Comparison of ENCODE assay signal across 8 cellular contexts in the genomic region with DNA sequence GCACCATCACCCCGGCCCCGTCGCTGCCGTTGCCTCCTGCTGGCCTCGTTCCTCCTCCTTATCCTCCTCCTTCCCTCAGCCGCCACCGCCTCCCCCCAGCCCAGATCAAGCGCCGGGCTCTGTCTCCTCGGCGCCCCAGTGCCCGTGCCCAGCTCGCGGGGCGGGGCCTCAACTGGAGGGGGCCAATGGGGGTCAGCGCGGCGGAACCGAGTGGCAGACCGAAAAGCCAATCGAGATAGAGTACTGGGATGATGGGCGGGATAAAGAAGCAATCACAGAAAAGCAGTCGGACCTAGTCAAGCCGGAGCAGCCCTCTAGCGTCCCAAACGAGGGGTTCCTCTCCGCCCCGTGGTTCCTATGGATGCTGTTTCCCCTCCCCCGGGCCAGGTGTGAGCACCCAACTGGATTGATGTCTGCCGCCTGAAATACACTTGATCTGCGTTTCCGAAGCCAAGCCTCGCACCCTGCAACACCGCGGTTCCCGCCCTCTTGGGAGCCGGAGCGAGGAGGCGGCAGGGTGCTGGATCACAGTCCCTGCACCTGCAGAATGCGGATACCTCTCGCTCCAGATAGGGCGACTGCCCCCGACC. TPM values are rescaled to one million over a fixed set of nuclear protein-coding genes. Genes with fewer than 3 reads are reported as not detected.
A peak's percentile ranks its signal among the peaks of the same experiment; 100 is the strongest.
DNase-seq lines count a peak whose midpoint lies in the region; ATAC-seq lines count a peak whose summit lies in the region.

FRMD5 (minus strand) TSS at position 121 of the 590 bp plus-strand sequence.

- peaks cover 15% of the 10 kb centered on the region for H3K4me1 Mint-ChIP-seq in activated T-helper 2 cell treated with anti-CD3 and anti-CD28 coated beads, Interferon-gamma antibody, Interleukin-2, Interleukin-4, amounts not matched to agents 10 μg/mL and 5 μg/mL and 100 μg/mL, durations not matched to agents 14 hours and 24 hours and 36 hours (ENCODE audit: low read depth)
- peaks cover 16 to 22% (median 17%) of the 10 kb centered on the region in 3 donors for H3K4me1 Mint-ChIP-seq in naive B cell

- H3K27me3 Mint-ChIP-seq in activated T-helper 2 cell treated with anti-CD3 and anti-CD28 coated beads, Interferon-gamma antibody, Interleukin-2, Interleukin-4, amounts not matched to agents 10 μg/mL and 5 μg/mL and 100 μg/mL, durations not matched to agents 14 hours and 24 hours and 36 hours (ENCODE audit: low read depth), result peaks cover 61% of the 10 kb centered on the region
- peaks cover 53 to 77% (median 62%) of the 10 kb centered on the region in 3 donors for H3K27me3 Mint-ChIP-seq in naive B cell

- intact Hi-C loops in activated T-helper 2 cell treated with anti-CD3 and anti-CD28 coated beads, Interferon-gamma antibody, Interleukin-2, Interleukin-4, amounts not matched to agents 10 μg/mL and 5 μg/mL and 100 μg/mL, durations not matched to agents 14 hours and 24 hours and 36 hours (cut with micrococcal nuclease), result no loop called here

- peak; percentile 99 for DNase-seq in D341Med (ENCODE audit: low spot score)
- peak; percentile 54 for DNase-seq in HuH-7 (ENCODE audit: low spot score)
- peak; percentile 95 for DNase-seq in RKO (ENCODE audit: low spot score)
- peak; percentile 79 for DNase-seq in activated T-helper 2 cell treated with anti-CD3 and anti-CD28 coated beads, Interferon-gamma antibody, Interleukin-2, Interleukin-4, amounts not matched to agents 10 μg/mL and 5 μg/mL and 100 μg/mL, durations not matched to agents 14 hours and 24 hours and 36 hours (ENCODE audit: low spot score)
- DNase-seq in fibroblast of peridontal ligament (ENCODE audit: extremely low read depth), result peak; percentile 96
- DNase-seq in naive B cell, result peak; percentile 81
- peak; percentile 68 to 80 for DNase-seq in stimulated activated CD8-positive, alpha-beta memory T cell treated with anti-CD3 and anti-CD28 coated beads, Interleukin-7, amount 100 ng/mL, for 48 hours (ENCODE audit: extremely low read depth in 1 of 2, low read depth in 1 of 2)

- no peaks in the 10 kb centered on the region for H3K36me3 Mint-ChIP-seq in activated T-helper 2 cell treated with anti-CD3 and anti-CD28 coated beads, Interferon-gamma antibody, Interleukin-2, Interleukin-4, amounts not matched to agents 10 μg/mL and 5 μg/mL and 100 μg/mL, durations not matched to agents 14 hours and 24 hours and 36 hours (ENCODE audit: low read depth)
- no peaks in the 10 kb centered on the region for H3K36me3 Mint-ChIP-seq in naive B cell

- ATAC-seq in GM21528 (IDR thresholded peaks at IDR 0.05; ENCODE audit: low FRiP score, unreplicated experiment) (peak; percentile 96), naive B cell (ENCODE audit: low read depth in 2 of 2) (peak; percentile 90)

- H3K4me3 Mint-ChIP-seq in activated T-helper 2 cell treated with anti-CD3 and anti-CD28 coated beads, Interferon-gamma antibody, Interleukin-2, Interleukin-4, amounts not matched to agents 10 μg/mL and 5 μg/mL and 100 μg/mL, durations not matched to agents 14 hours and 24 hours and 36 hours (ENCODE audit: low read depth), result peak within 1 kb of the TSS; percentile 82
- H3K4me3 Mint-ChIP-seq in naive B cell, result peak within 1 kb of the TSS; percentile 83 to 95 (median 90)

- H3K9me3 Mint-ChIP-seq in activated T-helper 2 cell treated with anti-CD3 and anti-CD28 coated beads, Interferon-gamma antibody, Interleukin-2, Interleukin-4, amounts not matched to agents 10 μg/mL and 5 μg/mL and 100 μg/mL, durations not matched to agents 14 hours and 24 hours and 36 hours, result no peaks in the 10 kb centered on the region
- no peaks in the 10 kb centered on the region for H3K9me3 Mint-ChIP-seq in naive B cell

- no peak within 1 kb of the TSS for H3K27ac Mint-ChIP-seq in activated T-helper 2 cell treated with anti-CD3 and anti-CD28 coated beads, Interferon-gamma antibody, Interleukin-2, Interleukin-4, amounts not matched to agents 10 μg/mL and 5 μg/mL and 100 μg/mL, durations not matched to agents 14 hours and 24 hours and 36 hours
- H3K27ac Mint-ChIP-seq in naive B cell, result peak within 1 kb of the TSS in 3 of 6 donors; percentile 36 to 64 (median 53)

RNA-seq across cellular contexts. Expression of gene FRMD5, which starts in this region (rescaled TPM):
- 0.07 and 0.09 TPM in 2 replicates for total RNA-seq in activated T-helper 2 cell treated with anti-CD3 and anti-CD28 coated beads, Interferon-gamma antibody, Interleukin-2, Interleukin-4, amounts not matched to agents 10 μg/mL and 5 μg/mL and 100 μg/mL, durations not matched to agents 14 hours and 24 hours and 36 hours
- under 1 TPM in 5 of 6 donors, not detected in 1; 0.17 to 0.77 (median 0.23) TPM for polyA plus RNA-seq in naive B cell (ENCODE audit: low read depth in 6 of 6)

Comparison
In these comparisons a context has a peak if more than half of its experiments do, and no peak if none do; other contexts are left out.
1. Peak in every context shown above with its lines: DNase-seq and ATAC-seq.
2. Peak in DNase-seq in activated T-helper 2 cell treated with anti-CD3 and anti-CD28 coated beads, Interferon-gamma antibody, Interleukin-2, Interleukin-4, amounts not matched to agents 10 μg/mL and 5 μg/mL and 100 μg/mL, durations not matched to agents 14 hours and 24 hours and 36 hours; RNA of the gene not detected or under 1 TPM.
3. Peak in DNase-seq and ATAC-seq in naive B cell; RNA of the gene not detected or under 1 TPM.